Comparison of ENCODE assay signal across 15 cellular contexts in the genomic region with DNA sequence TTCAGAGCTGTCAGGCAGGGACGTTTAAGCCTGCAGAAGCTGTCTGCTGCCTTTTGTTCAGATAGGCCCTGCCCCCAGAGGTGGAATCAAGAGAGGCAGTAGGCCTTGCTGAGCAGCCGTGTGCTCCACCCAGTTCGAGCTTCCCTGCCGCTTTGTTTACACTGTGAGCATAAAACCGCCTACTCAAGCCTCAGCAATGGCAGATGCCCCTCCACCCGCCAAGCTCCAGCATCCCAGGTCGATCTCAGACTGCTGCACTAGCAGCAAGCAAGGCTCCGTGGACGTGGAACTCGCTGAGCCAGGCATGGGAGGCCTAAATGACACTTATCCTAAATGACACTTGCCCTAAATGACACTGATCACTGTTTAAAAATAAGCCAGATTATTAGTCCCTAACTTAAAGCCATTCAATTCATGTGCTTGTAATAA. TPM values are rescaled to one million over a fixed set of nuclear protein-coding genes. Genes with fewer than 3 reads are reported as not detected.
DNase-seq lines count a peak whose midpoint lies in the region; ATAC-seq, FAIRE-seq and TF ChIP-seq lines count a peak whose summit lies in the region.
"Had no signal": no experiment of that assay in that cellular context is flagged by ENCODE, and none has a peak within 500 bp of the region (broad histone marks: within the 10 kb centered on the region; RNA-seq: fewer than 3 reads in every experiment).

No MANE protein-coding gene starts in this region.

- no peak overlapping the region for H3K4me3 Mint-ChIP-seq in activated naive CD4-positive, alpha-beta T cell treated with anti-CD3 and anti-CD28 coated beads for 36 hours
- H3K4me3 Mint-ChIP-seq: central memory CD8-positive, alpha-beta T cell; IgD-negative memory B cell; stimulated activated effector memory CD8-positive, alpha-beta T cell treated with anti-CD3 and anti-CD28 coated beads, Interleukin-12 subunit alpha, Interleukin-12 subunit beta, amount 100 ng/mL, for 72 hours had no signal

- no peak for ATAC-seq in GM21717 (IDR thresholded peaks at IDR 0.05; ENCODE audit: unreplicated experiment)
- ATAC-seq: stimulated activated effector memory CD8-positive, alpha-beta T cell treated with anti-CD3 and anti-CD28 coated beads, Interleukin-12 subunit alpha, Interleukin-12 subunit beta, amount 100 ng/mL, for 72 hours had no signal

- H3K9me3 ChIP-seq in HAP-1 (no peaks in the 10 kb centered on the region), neuron (ENCODE audit: low read length) (no peaks in the 10 kb centered on the region)

- CTCF ChIA-PET in activated naive CD4-positive, alpha-beta T cell treated with anti-CD3 and anti-CD28 coated beads for 36 hours (lab: Charles Lee): no interaction called here

- H3K36me3 Mint-ChIP-seq in activated naive CD4-positive, alpha-beta T cell treated with anti-CD3 and anti-CD28 coated beads for 36 hours (ENCODE audit: low read depth): no peaks in the 10 kb centered on the region
- H3K36me3 Mint-ChIP-seq: IgD-negative memory B cell; stimulated activated effector memory CD8-positive, alpha-beta T cell treated with anti-CD3 and anti-CD28 coated beads, Interleukin-12 subunit alpha, Interleukin-12 subunit beta, amount 100 ng/mL, for 72 hours had no signal

- no peaks in the 10 kb centered on the region for H3K9me3 Mint-ChIP-seq in activated naive CD4-positive, alpha-beta T cell treated with anti-CD3 and anti-CD28 coated beads for 36 hours
- H3K9me3 Mint-ChIP-seq: central memory CD8-positive, alpha-beta T cell; IgD-negative memory B cell; stimulated activated effector memory CD8-positive, alpha-beta T cell treated with anti-CD3 and anti-CD28 coated beads, Interleukin-12 subunit alpha, Interleukin-12 subunit beta, amount 100 ng/mL, for 72 hours had no signal

- H2AFZ ChIP-seq in neuron (ENCODE audit: low read depth, low read length): peak overlapping the region; percentile 69

- TF ChIP-seq CTCF in bronchial epithelial cell (IDR thresholded peaks at IDR 0.05; ENCODE audit: insufficient read depth, low read length, severe bottlenecking): no peak

- in situ Hi-C loops in HAP-1 (cut with MboI; ENCODE audit: low sequenced_read_pairs): no loop called here

- H3K4me1 ChIP-seq in HAP-1 (no peaks in the 10 kb centered on the region), neuron (ENCODE audit: insufficient read depth, low read length) (no peaks in the 10 kb centered on the region)

- no peak overlapping the region for H3K27ac Mint-ChIP-seq in activated naive CD4-positive, alpha-beta T cell treated with anti-CD3 and anti-CD28 coated beads for 36 hours
- H3K27ac Mint-ChIP-seq: IgD-negative memory B cell; stimulated activated effector memory CD8-positive, alpha-beta T cell treated with anti-CD3 and anti-CD28 coated beads, Interleukin-12 subunit alpha, Interleukin-12 subunit beta, amount 100 ng/mL, for 72 hours had no signal

- intact Hi-C loops in activated naive CD4-positive, alpha-beta T cell treated with anti-CD3 and anti-CD28 coated beads for 36 hours (cut with micrococcal nuclease): no loop called here

- H3K4me1 Mint-ChIP-seq in activated naive CD4-positive, alpha-beta T cell treated with anti-CD3 and anti-CD28 coated beads for 36 hours (ENCODE audit: low read depth): no peaks in the 10 kb centered on the region
- H3K4me1 Mint-ChIP-seq: central memory CD8-positive, alpha-beta T cell; IgD-negative memory B cell; stimulated activated effector memory CD8-positive, alpha-beta T cell treated with anti-CD3 and anti-CD28 coated beads, Interleukin-12 subunit alpha, Interleukin-12 subunit beta, amount 100 ng/mL, for 72 hours had no signal

- H3K4me3 ChIP-seq in HAP-1: no peak overlapping the region
- H3K4me3 ChIP-seq in bronchial epithelial cell (ENCODE audit: low read depth, low read length): no peak overlapping the region
- H3K4me3 ChIP-seq in neuron (ENCODE audit: low read length): peak overlapping the region; percentile 22

- no peaks in the 10 kb centered on the region for H3K36me3 ChIP-seq in HAP-1 (replicated peaks)
- H3K36me3 ChIP-seq in bronchial epithelial cell (ENCODE audit: control insufficient read depth, insufficient read depth, low read length): no peaks in the 10 kb centered on the region
- no peaks in the 10 kb centered on the region for H3K36me3 ChIP-seq in neuron (ENCODE audit: insufficient read depth, low read length)

- no peak for FAIRE-seq in bronchial epithelial cell (lab: Jason Lieb, UNC)

- 0 out of 2 replicates have a peak, but pooled peaks cover 2% of the 10 kb centered on the region for H3K27me3 ChIP-seq in HAP-1 (ENCODE audit: low read depth)
- H3K27me3 ChIP-seq in bronchial epithelial cell (ENCODE audit: control insufficient read depth, insufficient read depth, low read length): no peaks in the 10 kb centered on the region
- H3K27me3 ChIP-seq in neuron (ENCODE audit: insufficient read depth, low read length): no peaks in the 10 kb centered on the region

- H3K27me3 Mint-ChIP-seq in activated naive CD4-positive, alpha-beta T cell treated with anti-CD3 and anti-CD28 coated beads for 36 hours (ENCODE audit: low read depth): peaks cover 38% of the 10 kb centered on the region

- DNase-seq in HAP-1 (ENCODE audit: low spot score in 2 of 2): peak; percentile 29 to 72
- DNase-seq in NCI-H2171 treated with DMSO at 0.1 percent for 48 hours (lab: John Stamatoyannopoulos, UW): peak; percentile 67
- peak; percentile 43 for DNase-seq in bronchial epithelial cell (ENCODE audit: low read depth)
- no peak for DNase-seq in stimulated activated CD4-positive, alpha-beta T cell treated with anti-CD3 and anti-CD28 coated beads, Interleukin-12 subunit alpha, Interleukin-12 subunit beta, amount 100 ng/mL, for 4 hours
- DNase-seq in NCI-H524 treated with DMSO at 0.1 percent for 48 hours (lab: John Stamatoyannopoulos, UW): no peak
- DNase-seq in activated naive CD4-positive, alpha-beta T cell treated with anti-CD3 and anti-CD28 coated beads for 36 hours: no peak
- DNase-seq: activated CD4-positive, alpha-beta T cell treated with anti-CD3 and anti-CD28 coated beads for 4 hours; activated effector memory CD4-positive, alpha-beta T cell treated with Interleukin-2 at 50 U/mL for 16 hours; C1 segment of cervical spinal cord; occipital lobe had no signal

RNA-seq across cellular contexts. Expression of a gene that starts 6.8 kb away (rescaled TPM):
- total RNA-seq in bronchial epithelial cell: not detected in 2 replicates
- total RNA-seq in activated naive CD4-positive, alpha-beta T cell treated with anti-CD3 and anti-CD28 coated beads for 36 hours: not detected
- total RNA-seq: occipital lobe had no signal

RNA-seq across cellular contexts. Expression of a gene that starts 37.2 kb away (rescaled TPM):
- 27.9 and 42.0 TPM in 2 replicates for total RNA-seq in bronchial epithelial cell
- 10 to 100 TPM; 58.9 to 60.7 TPM for total RNA-seq in activated naive CD4-positive, alpha-beta T cell treated with anti-CD3 and anti-CD28 coated beads for 36 hours

Comparison
In these comparisons a context has a peak if more than half of its experiments do, and no peak if none do; other contexts are left out.
1. DNase-seq: peak in HAP-1 (2 of 2), NCI-H2171 treated with DMSO at 0.1 percent for 48 hours (single experiment) and bronchial epithelial cell (single experiment); none in stimulated activated CD4-positive, alpha-beta T cell treated with anti-CD3 and anti-CD28 coated beads, Interleukin-12 subunit alpha, Interleukin-12 subunit beta, amount 100 ng/mL, for 4 hours (single experiment), NCI-H524 treated with DMSO at 0.1 percent for 48 hours (single experiment) and activated naive CD4-positive, alpha-beta T cell treated with anti-CD3 and anti-CD28 coated beads for 36 hours (single experiment).